In genomic region chr12:56081393-56082347, GRCh38 we compare ENCODE assay signal across 1 cellular context.
TF ChIP-seq lines count a peak whose summit lies in the region.

No MANE protein-coding gene starts in this region.

TF ChIP-seq in HepG2, 621 proteins besides CTCF, POLR2A, EP300 and RAD21 (continued from another document and continues in another):
- TF ChIP-seq ZBTB4 (CRISPR knock-in tag; IDR thresholded peaks at IDR 0.05; ENCODE audit: borderline replicate concordance) (peak; percentile 80; the same call in 1 of the 2 replicates), ZNF577 (CRISPR knock-in tag; IDR thresholded peaks at IDR 0.05; ENCODE audit: borderline replicate concordance, low read depth) (no peak), ZNF556 (CRISPR knock-in tag; IDR thresholded peaks at IDR 0.05; ENCODE audit: borderline replicate concordance) (peak; percentile 97; the same call in 1 of the 2 replicates), ZUFSP (CRISPR knock-in tag; IDR thresholded peaks at IDR 0.05; ENCODE audit: borderline replicate concordance) (no peak), ARNTL (CRISPR knock-in tag; IDR thresholded peaks at IDR 0.05) (peak; percentile 98), ZFP91 (CRISPR knock-in tag; IDR thresholded peaks at IDR 0.05; ENCODE audit: borderline replicate concordance) (peak; percentile 70), ZBTB46 (CRISPR knock-in tag; IDR thresholded peaks at IDR 0.05; ENCODE audit: borderline replicate concordance) (peak; percentile 93; the same call in 1 of the 2 replicates), HOXA3 (CRISPR knock-in tag; IDR thresholded peaks at IDR 0.05) (peak; percentile 92; the same call in 1 of the 2 replicates), RNF2 (conservative IDR thresholded peaks at IDR 0.05; ENCODE audit: low read depth) (0 out of 2 replicates have a peak, but pooled peaks have one; percentile 17), GLI4 (CRISPR knock-in tag; IDR thresholded peaks at IDR 0.05; ENCODE audit: borderline replicate concordance) (no peak), ELF1 (CRISPR knock-in tag; IDR thresholded peaks at IDR 0.05) (peak; percentile 89), GABPA (IDR thresholded peaks at IDR 0.05; ENCODE audit: low read depth, low read length) (no peak), GABPA (CRISPR knock-in tag; IDR thresholded peaks at IDR 0.05; ENCODE audit: low read depth) (peak; percentile 82), CAMTA2 (CRISPR knock-in tag; IDR thresholded peaks at IDR 0.05; ENCODE audit: borderline replicate concordance) (no peak), ZNF44 (CRISPR knock-in tag; IDR thresholded peaks at IDR 0.05) (peak; percentile 92), ZNF20 (CRISPR knock-in tag; IDR thresholded peaks at IDR 0.05) (no peak), SP5 (CRISPR knock-in tag; IDR thresholded peaks at IDR 0.05; ENCODE audit: borderline replicate concordance, low read depth) (peak; percentile 92), ARID4A (CRISPR knock-in tag; IDR thresholded peaks at IDR 0.05; ENCODE audit: borderline replicate concordance) (peak; percentile 92; the same call in 1 of the 2 replicates), ZNF704 (CRISPR knock-in tag; IDR thresholded peaks at IDR 0.05; ENCODE audit: borderline replicate concordance) (0 out of 2 replicates have a peak, but pooled peaks have one; percentile 26), KLF13 (CRISPR knock-in tag; IDR thresholded peaks at IDR 0.05) (no peak), ZSCAN30 (CRISPR knock-in tag; IDR thresholded peaks at IDR 0.05) (no peak), ZNF572 (CRISPR knock-in tag; IDR thresholded peaks at IDR 0.05) (peak; percentile 46; the same call in 1 of the 2 replicates), CC2D1A (CRISPR knock-in tag; IDR thresholded peaks at IDR 0.05) (no peak), ZNF557 (CRISPR knock-in tag; IDR thresholded peaks at IDR 0.05) (peak; percentile 89), MXD4 (CRISPR knock-in tag; IDR thresholded peaks at IDR 0.05) (peak; percentile 95), ZFP36L1 (CRISPR knock-in tag; IDR thresholded peaks at IDR 0.05) (peak; percentile 67; the same call in 1 of the 2 replicates), SALL2 (CRISPR knock-in tag; IDR thresholded peaks at IDR 0.05) (no peak; the same call in 1 of the 2 replicates), CERS6 (CRISPR knock-in tag; IDR thresholded peaks at IDR 0.05) (no peak), ZBTB8A (CRISPR knock-in tag; IDR thresholded peaks at IDR 0.05; ENCODE audit: borderline replicate concordance, low read depth) (no peak; the same call in 1 of the 2 replicates), IKZF1 (IDR thresholded peaks at IDR 0.05) (no peak), LRRFIP1 (CRISPR knock-in tag; conservative IDR thresholded peaks at IDR 0.05) (no peak), NFYB (CRISPR knock-in tag; IDR thresholded peaks at IDR 0.05) (peak; percentile 35; the same call in 1 of the 2 replicates), ZSCAN31 (CRISPR knock-in tag; IDR thresholded peaks at IDR 0.05; ENCODE audit: low read depth) (peak; percentile 96), MZF1 (CRISPR knock-in tag; IDR thresholded peaks at IDR 0.05; ENCODE audit: borderline replicate concordance) (peak; percentile 97), UBTF (CRISPR knock-in tag; IDR thresholded peaks at IDR 0.05) (peak; percentile 81), ZNF678 (CRISPR knock-in tag; IDR thresholded peaks at IDR 0.05) (peak; percentile 93), CEBPB (IDR thresholded peaks at IDR 0.05; ENCODE audit: borderline replicate concordance, low read depth, low read length) (peak; percentile 96), ZNF260 (CRISPR knock-in tag; IDR thresholded peaks at IDR 0.05; ENCODE audit: borderline replicate concordance, low read depth) (no peak), ZMYM2 (CRISPR knock-in tag; IDR thresholded peaks at IDR 0.05) (peak; percentile 92), MED8 (CRISPR knock-in tag; IDR thresholded peaks at IDR 0.05; ENCODE audit: insufficient replicate concordance) (peak; percentile 90), SMYD3 (CRISPR knock-in tag; IDR thresholded peaks at IDR 0.05) (peak; percentile 93), ZIK1 (CRISPR knock-in tag; IDR thresholded peaks at IDR 0.05; ENCODE audit: borderline replicate concordance, low read depth) (peak; percentile 65; the same call in 1 of the 2 replicates), KLF9 (CRISPR knock-in tag; IDR thresholded peaks at IDR 0.05; ENCODE audit: low read depth) (peak; percentile 93; the same call in 1 of the 2 replicates)
